Comparison of ENCODE assay signal across 8 cellular contexts in the genomic region with DNA sequence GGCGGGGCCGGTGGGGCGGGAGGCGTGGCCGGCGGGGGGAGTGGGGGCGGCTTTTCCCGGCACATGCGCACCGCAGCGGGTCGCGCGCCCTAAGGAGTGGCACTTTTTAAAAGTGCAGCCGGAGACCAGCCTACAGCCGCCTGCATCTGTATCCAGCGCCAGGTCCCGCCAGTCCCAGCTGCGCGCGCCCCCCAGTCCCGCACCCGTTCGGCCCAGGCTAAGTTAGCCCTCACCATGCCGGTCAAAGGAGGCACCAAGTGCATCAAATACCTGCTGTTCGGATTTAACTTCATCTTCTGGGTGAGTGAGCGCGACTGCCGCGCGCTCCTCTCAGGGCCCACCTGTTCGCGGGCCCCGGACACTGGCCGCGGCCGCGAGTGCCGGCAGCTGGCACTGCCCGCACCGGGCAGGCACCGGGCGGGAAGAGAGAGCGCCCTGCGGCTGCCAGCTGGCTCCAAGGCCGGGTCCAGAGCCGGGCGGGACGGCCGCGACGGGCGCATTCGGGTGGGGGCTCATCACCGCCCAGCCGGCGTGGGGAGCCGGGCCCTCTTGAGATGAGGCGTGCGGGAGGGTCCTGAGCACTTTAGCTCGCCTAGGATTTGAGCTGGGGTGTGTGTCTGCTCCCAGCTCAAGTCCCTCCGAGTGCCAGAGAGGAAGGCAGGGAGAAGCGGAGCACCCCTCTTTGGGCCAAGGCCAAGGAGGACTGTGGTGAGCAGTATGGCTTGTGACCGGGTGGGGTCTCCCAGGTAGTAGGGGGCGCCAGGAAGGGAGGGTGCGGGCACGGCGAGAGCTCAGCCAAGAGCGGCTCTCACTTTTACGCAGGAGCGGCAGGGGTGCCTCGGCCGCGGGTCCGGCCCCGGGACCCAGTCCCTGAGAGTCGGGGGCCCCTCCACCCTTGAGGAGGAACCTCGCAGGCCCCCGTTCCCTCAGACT. TPM values are rescaled to one million over a fixed set of nuclear protein-coding genes. Genes with fewer than 3 reads are reported as not detected.
DNase-seq lines count a peak whose midpoint lies in the region; ATAC-seq and TF ChIP-seq lines count a peak whose summit lies in the region.

CD9 (plus strand) TSS at position 135 of the 933 bp plus-strand sequence; CDS start at position 235, 100 bp downstream.

- peaks cover 31% of the 10 kb centered on the region for H3K27me3 ChIP-seq in HL-60 (ENCODE audit: insufficient read depth, poor library complexity, severe bottlenecking)
- H3K27me3 ChIP-seq in lower lobe of right lung (ENCODE audit: low read depth), result no peaks in the 10 kb centered on the region

- no peak within 1 kb of the TSS for H3K27ac ChIP-seq in HL-60 (replicated peaks)
- peak within 1 kb of the TSS; percentile 90 for H3K27ac ChIP-seq in lower lobe of right lung

- H3K36me3 ChIP-seq in lower lobe of right lung, result no peaks in the 10 kb centered on the region

- peaks cover 85% of the 10 kb centered on the region for H3K4me1 ChIP-seq in lower lobe of right lung

- intact Hi-C loops in lower lobe of right lung (cut with DNase I), result no loop called here

- H3K4me3 ChIP-seq in HL-60 (replicated peaks; ENCODE audit: insufficient read depth, low read length) (0 out of 2 replicates have a peak within 1 kb of the TSS, but pooled peaks have one; percentile 12), WI38 (ENCODE audit: low read depth, low read length) (peak within 1 kb of the TSS; percentile 89), lower lobe of right lung (peak within 1 kb of the TSS; percentile 82)

- TF ChIP-seq CTCF in HL-60 (IDR thresholded peaks at IDR 0.05; ENCODE audit: insufficient read depth, low read length), result no peak
- TF ChIP-seq CTCF in WI38 (IDR thresholded peaks at IDR 0.05; ENCODE audit: low read depth, low read length), result no peak
- TF ChIP-seq CTCF in lower lobe of right lung (IDR thresholded peaks at IDR 0.05), result no peak

- peak; percentile 57 for DNase-seq in Ammon's horn (ENCODE audit: low spot score)
- DNase-seq in HL-60 (ENCODE audit: low read depth in 1 of 2, low spot score in 1 of 2), result no peak
- DNase-seq in ecto neural progenitor cell (ENCODE audit: low spot score), result peak; percentile 70
- peak; percentile 88 for DNase-seq in lower lobe of right lung
- peak in 2 of 3 donors; percentile 11 to 27 for DNase-seq in stimulated activated CD4-positive, alpha-beta T cell treated with anti-CD3 and anti-CD28 coated beads, TNF-alpha, amount 100 ng/mL, for 1 hour (ENCODE audit: low read depth in 3 of 3, low spot score in 1 of 3)
- DNase-seq in HPDE6-E6E7 (ENCODE audit: extremely low spot score), result no peak

- no peaks in the 10 kb centered on the region for H3K9me3 ChIP-seq in lower lobe of right lung

- ATAC-seq in lower lobe of right lung (peak; percentile 79 to 83), HG03354 (IDR thresholded peaks at IDR 0.05; ENCODE audit: poor library complexity, severe bottlenecking, unreplicated experiment) (no peak)

RNA-seq across cellular contexts. Expression of gene CD9, which starts in this region (rescaled TPM):
- 437 TPM for total RNA-seq in lower lobe of right lung

Comparison
In these comparisons a context has a peak if more than half of its experiments do, and no peak if none do; other contexts are left out.
1. DNase-seq: peak in Ammon's horn (single experiment), ecto neural progenitor cell (single experiment), lower lobe of right lung (single experiment) and stimulated activated CD4-positive, alpha-beta T cell treated with anti-CD3 and anti-CD28 coated beads, TNF-alpha, amount 100 ng/mL, for 1 hour (2 of 3); none in HL-60 (0 of 2) and HPDE6-E6E7 (single experiment).
2. H3K4me3 ChIP-seq: peak in every context shown above with its lines; median percentile 89 in WI38; 82 in lower lobe of right lung; 12 in HL-60.